In genomic region chr20:45629496-45630100, GRCh38 we compare ENCODE assay signal across 9 cellular contexts. TPM values are rescaled to one million over a fixed set of nuclear protein-coding genes. Genes with fewer than 3 reads are reported as not detected.
DNase-seq lines count a peak whose midpoint lies in the region; ATAC-seq, FAIRE-seq and TF ChIP-seq lines count a peak whose summit lies in the region.
"Had no signal": no experiment of that assay in that cellular context is flagged by ENCODE, and none has a peak within 500 bp of the region (broad histone marks: within the 10 kb centered on the region; RNA-seq: fewer than 3 reads in every experiment).

WFDC10A (plus strand) TSS chr20:45629739; CDS start chr20:45629814, 75 bp downstream.

- intact Hi-C loops in pancreas (cut with DNase I): no loop called here

- no peaks in the 10 kb centered on the region for H3K9me3 ChIP-seq in pancreas

- no peak for DNase-seq in AG04449 (ENCODE audit: low read depth, low spot score)
- DNase-seq in GM10266 (ENCODE audit: extremely low spot score): peak; percentile 66
- DNase-seq in MV-4-11 (lab: John Stamatoyannopoulos, UW): peak; percentile 85
- DNase-seq in activated CD4-positive, alpha-beta T cell treated with anti-CD3 and anti-CD28 coated beads for 48 hours: peak; percentile 49
- peak; percentile 27 for DNase-seq in fibroblast of the conjunctiva (ENCODE audit: low read depth)
- peak in 3 of 6 donors; percentile 23 to 30 (median 29) for DNase-seq in pancreas
- DNase-seq: left cardiac atrium had no signal

- H3K27ac ChIP-seq in pancreas: no peak within 1 kb of the TSS

- TF ChIP-seq CTCF in AG04449 (IDR thresholded peaks at IDR 0.05; ENCODE audit: insufficient read depth, low read length, missing control alignments): peak; percentile 81
- peak; percentile 75 for TF ChIP-seq CTCF in GM10266 (IDR thresholded peaks at IDR 0.05; ENCODE audit: control insufficient read depth, insufficient read depth, low read depth, missing control alignments)
- TF ChIP-seq CTCF in pancreas (IDR thresholded peaks at IDR 0.05): peak; percentile 27 to 56 (median 51)

- 11 to 13% methylated on average over 9 of the region's 9 CpGs for WGBS in pancreas, 2 donors

- FAIRE-seq in pancreas (lab: Jason Lieb, UNC): no peak

- H3K4me3 ChIP-seq in AG04449 (ENCODE audit: low read depth, low read length) (no peak within 1 kb of the TSS), pancreas (no peak within 1 kb of the TSS)

- H3K36me3 ChIP-seq in pancreas: no peaks in the 10 kb centered on the region

- H3K4me1 ChIP-seq in pancreas: peaks cover 0 to 3% (median 0%) of the 10 kb centered on the region in 3 donors

- CTCF ChIA-PET in AG04449 (lab: Yijun Ruan, JAX): interaction anchor here (1.0 to 3.4 kb wide), 4 partner anchors 9 to 142 kb away, joined by 3 to 16 read pairs (median 12); no protein-coding TSS in a partner anchor

- no peaks in the 10 kb centered on the region for H3K27me3 ChIP-seq in pancreas

- ATAC-seq in pancreas: peak; percentile 69 to 96 (median 92)
- ATAC-seq in HG02798 (IDR thresholded peaks at IDR 0.05; ENCODE audit: poor library complexity, unreplicated experiment): no peak
- no peak for ATAC-seq in GM18502 (IDR thresholded peaks at IDR 0.05; ENCODE audit: poor library complexity, unreplicated experiment)

- POLR2A ChIA-PET in AG04449 (lab: Yijun Ruan, JAX): no interaction called here

RNA-seq across cellular contexts. Expression of gene WFDC10A, which starts in this region (rescaled TPM):
- total RNA-seq in pancreas: not detected
- not detected for polyA plus RNA-seq in pancreas
- total RNA-seq: left cardiac atrium had no signal

Comparison
In these comparisons a context has a peak if more than half of its experiments do, and no peak if none do; other contexts are left out.
1. Peak in ATAC-seq in pancreas; RNA of the gene not detected or under 1 TPM.